11 cellular contexts compared by ENCODE assay signal in genomic region chr5:175079707-175080106, GRCh38.
"Had no signal": no experiment of that assay in that cellular context is flagged by ENCODE, and none has a peak within 500 bp of the region (broad histone marks: within the 10 kb centered on the region; RNA-seq: fewer than 3 reads in every experiment).

No MANE protein-coding gene starts in this region.

- H3K4me1 ChIP-seq: HAP-1 had no signal

- FAIRE-seq: H1, H54 had no signal

- H3K4me2 ChIP-seq: GM23338 had no signal

- H3K36me3 ChIP-seq: HAP-1 had no signal

- H3K4me3 ChIP-seq: GM23248, GM23338, HAP-1 had no signal

- H3K9me3 ChIP-seq: HAP-1 had no signal

- H2AFZ ChIP-seq: GM23248, GM23338 had no signal

- H3K27ac ChIP-seq: GM23248 had no signal

- DNase-seq: GM23248, GOT3, H7, H9, HCEC 1CT, HFFc6 had no signal

- ATAC-seq: GM23338, HCT116 had no signal

- H3K9ac ChIP-seq: GM23248 had no signal
